In the genomic region with DNA sequence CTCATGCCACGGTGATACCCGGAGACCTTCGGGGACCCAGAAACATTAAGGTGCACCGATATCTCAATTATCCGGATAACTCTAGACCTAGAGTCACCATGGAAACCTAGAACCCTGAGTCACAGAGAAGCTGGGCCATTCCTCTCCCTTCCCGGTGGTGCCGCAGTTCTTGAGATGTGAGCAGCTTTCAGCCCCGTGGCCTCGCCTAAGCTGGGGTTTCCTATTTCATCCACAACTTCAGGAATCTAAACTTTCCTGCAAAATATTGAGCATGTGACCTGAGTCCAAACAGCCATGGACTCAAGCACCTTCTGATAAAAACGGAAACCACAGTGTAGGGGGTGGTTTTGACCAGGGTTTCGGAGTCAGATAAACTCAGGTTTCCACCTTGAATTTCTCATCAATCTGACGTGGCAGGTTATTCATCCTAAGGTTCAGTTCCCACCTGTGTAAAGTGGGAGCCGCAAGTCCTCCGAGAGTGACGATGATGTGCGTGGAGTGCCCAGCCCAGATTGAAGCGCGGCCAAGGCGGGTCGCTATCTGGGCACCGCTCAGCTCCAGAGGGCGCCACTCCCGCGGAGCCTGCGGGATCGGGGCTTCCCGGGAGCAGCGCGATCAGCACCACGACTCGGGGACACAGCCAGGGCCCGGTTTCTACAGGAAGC, we compare ENCODE assay signal across 1 cellular context.
A peak's percentile ranks its signal among the peaks of the same experiment; 100 is the strongest.
TF ChIP-seq lines count a peak whose summit lies in the region.

No MANE protein-coding gene starts in this region.

TF ChIP-seq in SK-N-SH, 30 proteins besides CTCF, POLR2A, EP300 and RAD21:
- TF ChIP-seq, protein P1, sequence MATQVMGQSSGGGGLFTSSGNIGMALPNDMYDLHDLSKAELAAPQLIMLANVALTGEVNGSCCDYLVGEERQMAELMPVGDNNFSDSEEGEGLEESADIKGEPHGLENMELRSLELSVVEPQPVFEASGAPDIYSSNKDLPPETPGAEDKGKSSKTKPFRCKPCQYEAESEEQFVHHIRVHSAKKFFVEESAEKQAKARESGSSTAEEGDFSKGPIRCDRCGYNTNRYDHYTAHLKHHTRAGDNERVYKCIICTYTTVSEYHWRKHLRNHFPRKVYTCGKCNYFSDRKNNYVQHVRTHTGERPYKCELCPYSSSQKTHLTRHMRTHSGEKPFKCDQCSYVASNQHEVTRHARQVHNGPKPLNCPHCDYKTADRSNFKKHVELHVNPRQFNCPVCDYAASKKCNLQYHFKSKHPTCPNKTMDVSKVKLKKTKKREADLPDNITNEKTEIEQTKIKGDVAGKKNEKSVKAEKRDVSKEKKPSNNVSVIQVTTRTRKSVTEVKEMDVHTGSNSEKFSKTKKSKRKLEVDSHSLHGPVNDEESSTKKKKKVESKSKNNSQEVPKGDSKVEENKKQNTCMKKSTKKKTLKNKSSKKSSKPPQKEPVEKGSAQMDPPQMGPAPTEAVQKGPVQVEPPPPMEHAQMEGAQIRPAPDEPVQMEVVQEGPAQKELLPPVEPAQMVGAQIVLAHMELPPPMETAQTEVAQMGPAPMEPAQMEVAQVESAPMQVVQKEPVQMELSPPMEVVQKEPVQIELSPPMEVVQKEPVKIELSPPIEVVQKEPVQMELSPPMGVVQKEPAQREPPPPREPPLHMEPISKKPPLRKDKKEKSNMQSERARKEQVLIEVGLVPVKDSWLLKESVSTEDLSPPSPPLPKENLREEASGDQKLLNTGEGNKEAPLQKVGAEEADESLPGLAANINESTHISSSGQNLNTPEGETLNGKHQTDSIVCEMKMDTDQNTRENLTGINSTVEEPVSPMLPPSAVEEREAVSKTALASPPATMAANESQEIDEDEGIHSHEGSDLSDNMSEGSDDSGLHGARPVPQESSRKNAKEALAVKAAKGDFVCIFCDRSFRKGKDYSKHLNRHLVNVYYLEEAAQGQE (IDR thresholded peaks at IDR 0.05; ENCODE audit: low read depth, low read length) = peak; percentile 23; the same call in 1 of the 2 replicates
- TF ChIP-seq, protein P2, sequence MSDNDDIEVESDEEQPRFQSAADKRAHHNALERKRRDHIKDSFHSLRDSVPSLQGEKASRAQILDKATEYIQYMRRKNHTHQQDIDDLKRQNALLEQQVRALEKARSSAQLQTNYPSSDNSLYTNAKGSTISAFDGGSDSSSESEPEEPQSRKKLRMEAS (IDR thresholded peaks at IDR 0.05; ENCODE audit: low read depth) = no peak
- TF ChIP-seq POLR2AphosphoS5 (IDR thresholded peaks at IDR 0.05; ENCODE audit: low read depth, low read length) = no peak
- TF ChIP-seq NFIC (IDR thresholded peaks at IDR 0.05; ENCODE audit: borderline replicate concordance) = 0 out of 2 replicates have a peak, but pooled peaks have one; percentile 0
- TF ChIP-seq SMC3 (IDR thresholded peaks at IDR 0.05; ENCODE audit: low read depth, low read length) = peak; percentile 60
- no peak for TF ChIP-seq MEF2A (IDR thresholded peaks at IDR 0.05; ENCODE audit: borderline replicate concordance, low read depth)
- TF ChIP-seq FOXM1 (IDR thresholded peaks at IDR 0.05; ENCODE audit: low read depth) = no peak
- TF ChIP-seq GATA2 (CRISPR knock-in tag; IDR thresholded peaks at IDR 0.05) = 0 out of 2 replicates have a peak, but pooled peaks have one; percentile 27
- TF ChIP-seq, protein P3, sequence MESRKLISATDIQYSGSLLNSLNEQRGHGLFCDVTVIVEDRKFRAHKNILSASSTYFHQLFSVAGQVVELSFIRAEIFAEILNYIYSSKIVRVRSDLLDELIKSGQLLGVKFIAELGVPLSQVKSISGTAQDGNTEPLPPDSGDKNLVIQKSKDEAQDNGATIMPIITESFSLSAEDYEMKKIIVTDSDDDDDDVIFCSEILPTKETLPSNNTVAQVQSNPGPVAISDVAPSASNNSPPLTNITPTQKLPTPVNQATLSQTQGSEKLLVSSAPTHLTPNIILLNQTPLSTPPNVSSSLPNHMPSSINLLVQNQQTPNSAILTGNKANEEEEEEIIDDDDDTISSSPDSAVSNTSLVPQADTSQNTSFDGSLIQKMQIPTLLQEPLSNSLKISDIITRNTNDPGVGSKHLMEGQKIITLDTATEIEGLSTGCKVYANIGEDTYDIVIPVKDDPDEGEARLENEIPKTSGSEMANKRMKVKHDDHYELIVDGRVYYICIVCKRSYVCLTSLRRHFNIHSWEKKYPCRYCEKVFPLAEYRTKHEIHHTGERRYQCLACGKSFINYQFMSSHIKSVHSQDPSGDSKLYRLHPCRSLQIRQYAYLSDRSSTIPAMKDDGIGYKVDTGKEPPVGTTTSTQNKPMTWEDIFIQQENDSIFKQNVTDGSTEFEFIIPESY (IDR thresholded peaks at IDR 0.05; ENCODE audit: borderline replicate concordance, low read depth) = no peak
- TF ChIP-seq JUND (IDR thresholded peaks at IDR 0.05) = no peak
- TF ChIP-seq, protein P4, sequence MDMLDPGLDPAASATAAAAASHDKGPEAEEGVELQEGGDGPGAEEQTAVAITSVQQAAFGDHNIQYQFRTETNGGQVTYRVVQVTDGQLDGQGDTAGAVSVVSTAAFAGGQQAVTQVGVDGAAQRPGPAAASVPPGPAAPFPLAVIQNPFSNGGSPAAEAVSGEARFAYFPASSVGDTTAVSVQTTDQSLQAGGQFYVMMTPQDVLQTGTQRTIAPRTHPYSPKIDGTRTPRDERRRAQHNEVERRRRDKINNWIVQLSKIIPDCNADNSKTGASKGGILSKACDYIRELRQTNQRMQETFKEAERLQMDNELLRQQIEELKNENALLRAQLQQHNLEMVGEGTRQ (IDR thresholded peaks at IDR 0.05; ENCODE audit: borderline replicate concordance, low read depth, low read length) = no peak
